In genomic region chr17:50685334-50685665, GRCh38 we compare ENCODE assay signal across 1 cellular context.
TF ChIP-seq lines count a peak whose summit lies in the region.

No MANE protein-coding gene starts in this region.

TF ChIP-seq in K562, 482 proteins besides CTCF, POLR2A, EP300 and RAD21:
- no peak for TF ChIP-seq ATF7 (IDR thresholded peaks at IDR 0.05)
- TF ChIP-seq DACH1 (IDR thresholded peaks at IDR 0.05; ENCODE audit: partially characterized antibody) = no peak
- TF ChIP-seq NR1H2 (CRISPR knock-in tag; IDR thresholded peaks at IDR 0.05) = no peak
- 0 out of 2 replicates have a peak, but pooled peaks have one; percentile 4 for TF ChIP-seq SMARCA5 (IDR thresholded peaks at IDR 0.05)
- TF ChIP-seq KLF16 (IDR thresholded peaks at IDR 0.05) = no peak
- TF ChIP-seq, protein P1, sequence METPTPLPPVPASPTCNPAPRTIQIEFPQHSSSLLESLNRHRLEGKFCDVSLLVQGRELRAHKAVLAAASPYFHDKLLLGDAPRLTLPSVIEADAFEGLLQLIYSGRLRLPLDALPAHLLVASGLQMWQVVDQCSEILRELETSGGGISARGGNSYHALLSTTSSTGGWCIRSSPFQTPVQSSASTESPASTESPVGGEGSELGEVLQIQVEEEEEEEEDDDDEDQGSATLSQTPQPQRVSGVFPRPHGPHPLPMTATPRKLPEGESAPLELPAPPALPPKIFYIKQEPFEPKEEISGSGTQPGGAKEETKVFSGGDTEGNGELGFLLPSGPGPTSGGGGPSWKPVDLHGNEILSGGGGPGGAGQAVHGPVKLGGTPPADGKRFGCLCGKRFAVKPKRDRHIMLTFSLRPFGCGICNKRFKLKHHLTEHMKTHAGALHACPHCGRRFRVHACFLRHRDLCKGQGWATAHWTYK (CRISPR knock-in tag; IDR thresholded peaks at IDR 0.05) = no peak
- TF ChIP-seq ADNP (tag; IDR thresholded peaks at IDR 0.05) = peak; percentile 64; the same call in 1 of the 2 replicates
- TF ChIP-seq CEBPZ (IDR thresholded peaks at IDR 0.05; ENCODE audit: borderline replicate concordance, low read depth, low read length) = no peak
- no peak for TF ChIP-seq ATF1 (CRISPR knock-in tag; IDR thresholded peaks at IDR 0.05)
- TF ChIP-seq ATF1 (tag; IDR thresholded peaks at IDR 0.05) = no peak
- TF ChIP-seq KDM1A (IDR thresholded peaks at IDR 0.05) = peak in 1 of 2 experiments; percentile 74; a peak in 1 of 4 replicates
- TF ChIP-seq BCOR (IDR thresholded peaks at IDR 0.05) = peak; percentile 86; the same call in 1 of the 2 replicates
- TF ChIP-seq SP2 (IDR thresholded peaks at IDR 0.05; ENCODE audit: extremely low read depth, low read depth, low read length, poor library complexity, severe bottlenecking) = no peak
- TF ChIP-seq MTF1 (CRISPR knock-in tag; IDR thresholded peaks at IDR 0.05; ENCODE audit: borderline replicate concordance) = no peak
